Comparison of ENCODE assay signal across 26 cellular contexts in genomic region chrX:115467961-115468360, GRCh38.
DNase-seq lines count a peak whose midpoint lies in the region; ATAC-seq, FAIRE-seq and TF ChIP-seq lines count a peak whose summit lies in the region.
"Had no signal": no experiment of that assay in that cellular context is flagged by ENCODE, and none has a peak within 500 bp of the region (broad histone marks: within the 10 kb centered on the region; RNA-seq: fewer than 3 reads in every experiment).

No MANE protein-coding gene starts in this region.

- peaks cover 2% of the 10 kb centered on the region for H3K9me3 Mint-ChIP-seq in activated naive CD4-positive, alpha-beta T cell treated with anti-CD3 and anti-CD28 coated beads, Interleukin-2, amount 10 ng/mL, durations not matched to agents 7 days and 5 days
- H3K9me3 Mint-ChIP-seq in stimulated activated naive B cell treated with anti-CD40 and anti-IgM and Interleukin-4, amounts not matched to agents 10 μg/mL and 1 μg/mL and 100 μg/mL, for 72 hours: peaks cover 0 to 2% of the 10 kb centered on the region in 2 donors
- H3K9me3 Mint-ChIP-seq: CD4-positive, alpha-beta memory T cell; CD8-positive, alpha-beta memory T cell had no signal

- no peak overlapping the region for H3K27ac Mint-ChIP-seq in activated naive CD4-positive, alpha-beta T cell treated with anti-CD3 and anti-CD28 coated beads, Interleukin-2, amount 10 ng/mL, durations not matched to agents 7 days and 5 days
- H3K27ac Mint-ChIP-seq in stimulated activated naive B cell treated with anti-CD40 and anti-IgM and Interleukin-4, amounts not matched to agents 10 μg/mL and 1 μg/mL and 100 μg/mL, for 72 hours: no peak overlapping the region
- H3K27ac Mint-ChIP-seq: CD14-positive monocyte; CD4-positive, alpha-beta memory T cell; CD4-positive, CD25-positive, alpha-beta regulatory T cell; CD8-positive, alpha-beta memory T cell had no signal

- no peak overlapping the region for H2AFZ ChIP-seq in endothelial cell of umbilical vein (ENCODE audit: low read depth, low read length)

- H3K9me3 ChIP-seq in A549 (no peaks in the 10 kb centered on the region), endothelial cell of umbilical vein (replicated peaks; ENCODE audit: control insufficient read depth, insufficient read depth, low read length) (no peaks in the 10 kb centered on the region)
- H3K9me3 ChIP-seq: BE2C, BLaER1 had no signal

- H3K4me2 ChIP-seq in A549: no peak overlapping the region
- peak overlapping the region; percentile 8 for H3K4me2 ChIP-seq in endothelial cell of umbilical vein (ENCODE audit: insufficient read depth, low read length)
- H3K4me2 ChIP-seq: BLaER1 had no signal

- H3K36me3 Mint-ChIP-seq in activated naive CD4-positive, alpha-beta T cell treated with anti-CD3 and anti-CD28 coated beads, Interleukin-2, amount 10 ng/mL, durations not matched to agents 7 days and 5 days: no peaks in the 10 kb centered on the region
- no peaks in the 10 kb centered on the region for H3K36me3 Mint-ChIP-seq in stimulated activated naive B cell treated with anti-CD40 and anti-IgM and Interleukin-4, amounts not matched to agents 10 μg/mL and 1 μg/mL and 100 μg/mL, for 72 hours
- H3K36me3 Mint-ChIP-seq: CD14-positive monocyte; CD4-positive, alpha-beta memory T cell; CD4-positive, CD25-positive, alpha-beta regulatory T cell; CD8-positive, alpha-beta memory T cell had no signal

- TF ChIP-seq CTCF in A549 (IDR thresholded peaks at IDR 0.05) (no peak), endothelial cell of umbilical vein (IDR thresholded peaks at IDR 0.05; ENCODE audit: extremely low read depth in 1 of 2, insufficient read depth in 1 of 2, low read depth in 1 of 2, low read length in 2 of 2) (no peak)

- DNase-seq in A549 (ENCODE audit: low read depth in 1 of 2, low spot score in 1 of 2) (no peak), dermis blood vessel endothelial cell (peak; percentile 45), endothelial cell of umbilical vein (ENCODE audit: low read depth, low spot score) (peak; percentile 45), lung microvascular endothelial cell (ENCODE audit: low read depth in 2 of 2) (peak; percentile 20 to 77), amygdala (lab: John Stamatoyannopoulos, UW) (no peak)
- no peak for DNase-seq in activated naive CD4-positive, alpha-beta T cell treated with anti-CD3 and anti-CD28 coated beads, Interleukin-2, amount 10 ng/mL, durations not matched to agents 7 days and 5 days
- DNase-seq in stimulated activated naive B cell treated with anti-CD40 and anti-IgM and Interleukin-4, amounts not matched to agents 10 μg/mL and 1 μg/mL and 100 μg/mL, for 72 hours: no peak
- DNase-seq: ACHN; BE2C; C1 segment of cervical spinal cord; CD4-positive, alpha-beta memory T cell; CD4-positive, CD25-positive, alpha-beta regulatory T cell; CD8-positive, alpha-beta memory T cell; COR-L47; DMS 273 treated with DMSO at 0.1 percent for 48 hours; DMS153; DMS53; DMS79; DND-41; EL; GF-D8 had no signal

- ATAC-seq in A549 (no peak), GM18517 (IDR thresholded peaks at IDR 0.05; ENCODE audit: unreplicated experiment) (no peak)
- ATAC-seq in stimulated activated naive B cell treated with anti-CD40 and anti-IgM and Interleukin-4, amounts not matched to agents 10 μg/mL and 1 μg/mL and 100 μg/mL, for 72 hours (replicated peaks): no peak

- TF ChIP-seq RAD21 in A549 (conservative IDR thresholded peaks at IDR 0.05 in 1 of 2, IDR thresholded peaks at IDR 0.05 in 1 of 2): no peak

- no peak overlapping the region for H3K4me3 ChIP-seq in A549
- no peak overlapping the region for H3K4me3 ChIP-seq in endothelial cell of umbilical vein (replicated peaks in 1 of 3; ENCODE audit: insufficient read depth in 1 of 3, low read depth in 1 of 3, low read length in 3 of 3)
- H3K4me3 ChIP-seq: BLaER1 had no signal

- dilution Hi-C loops in endothelial cell of umbilical vein (cut with MboI; ENCODE audit: extremely low pct_ligation_motif_present, low sequenced_read_pairs): no loop called here

- H3K36me3 ChIP-seq in endothelial cell of umbilical vein (ENCODE audit: control insufficient read depth in 2 of 2, extremely low read depth in 1 of 2, insufficient read depth in 2 of 2, low read length in 2 of 2): no peaks in the 10 kb centered on the region
- H3K36me3 ChIP-seq: BE2C, BLaER1 had no signal

- no peaks in the 10 kb centered on the region for H3K27me3 ChIP-seq in endothelial cell of umbilical vein (ENCODE audit: control insufficient read depth in 2 of 2, insufficient read depth in 2 of 2, low read length in 2 of 2)
- H3K27me3 ChIP-seq: BE2C had no signal

- TF ChIP-seq EP300 in A549 (IDR thresholded peaks at IDR 0.05): no peak

- TF ChIP-seq POLR2A in A549 (IDR thresholded peaks at IDR 0.05; ENCODE audit: low read length) (no peak), endothelial cell of umbilical vein (IDR thresholded peaks at IDR 0.05; ENCODE audit: low read depth, low read length) (no peak)

- no peaks in the 10 kb centered on the region for H3K79me2 ChIP-seq in endothelial cell of umbilical vein (ENCODE audit: control insufficient read depth, insufficient read depth, low read length)

- no peak overlapping the region for H3K9ac ChIP-seq in endothelial cell of umbilical vein (replicated peaks; ENCODE audit: extremely low read depth, insufficient read depth, low read length)
- H3K9ac ChIP-seq: BLaER1 had no signal

- no peaks in the 10 kb centered on the region for H4K20me1 ChIP-seq in endothelial cell of umbilical vein (replicated peaks; ENCODE audit: control insufficient read depth, extremely low read depth, insufficient read depth, low read length)
- H4K20me1 ChIP-seq: BLaER1 had no signal

- POLR2A ChIA-PET in A549 (lab: Yijun Ruan, JAX) (no interaction called here), endothelial cell of umbilical vein (lab: Charles Lee) (no interaction called here)

- FAIRE-seq in A549 (lab: Jason Lieb, UNC) (peak; percentile 92), endothelial cell of umbilical vein (lab: Jason Lieb, UNC) (peak; percentile 91)
- FAIRE-seq: GM12891 had no signal

- no peaks in the 10 kb centered on the region for H3K9me1 ChIP-seq in endothelial cell of umbilical vein (replicated peaks; ENCODE audit: control insufficient read depth, extremely low read depth, insufficient read depth, low read length)

- H3K4me3 Mint-ChIP-seq in activated naive CD4-positive, alpha-beta T cell treated with anti-CD3 and anti-CD28 coated beads, Interleukin-2, amount 10 ng/mL, durations not matched to agents 7 days and 5 days: no peak overlapping the region
- no peak overlapping the region for H3K4me3 Mint-ChIP-seq in stimulated activated naive B cell treated with anti-CD40 and anti-IgM and Interleukin-4, amounts not matched to agents 10 μg/mL and 1 μg/mL and 100 μg/mL, for 72 hours
- H3K4me3 Mint-ChIP-seq: CD14-positive monocyte; CD4-positive, alpha-beta memory T cell; CD4-positive, CD25-positive, alpha-beta regulatory T cell; CD8-positive, alpha-beta memory T cell had no signal

- H3K27me3 Mint-ChIP-seq in activated naive CD4-positive, alpha-beta T cell treated with anti-CD3 and anti-CD28 coated beads, Interleukin-2, amount 10 ng/mL, durations not matched to agents 7 days and 5 days: no peaks in the 10 kb centered on the region
- H3K27me3 Mint-ChIP-seq in stimulated activated naive B cell treated with anti-CD40 and anti-IgM and Interleukin-4, amounts not matched to agents 10 μg/mL and 1 μg/mL and 100 μg/mL, for 72 hours: peaks cover 0 to 4% of the 10 kb centered on the region in 2 donors
- H3K27me3 Mint-ChIP-seq: CD4-positive, alpha-beta memory T cell; CD4-positive, CD25-positive, alpha-beta regulatory T cell had no signal

- no peak overlapping the region for H3K27ac ChIP-seq in A549
- no peak overlapping the region for H3K27ac ChIP-seq in endothelial cell of umbilical vein (ENCODE audit: insufficient read depth, low read depth, low read length)
- H3K27ac ChIP-seq: 22Rv1, BLaER1 had no signal

- no TSS peak for BruUV-seq in endothelial cell of umbilical vein (replicated peaks; lab: Mats Ljungman, UMichigan)

- H3K4me1 ChIP-seq in A549 (no peaks in the 10 kb centered on the region), endothelial cell of umbilical vein (ENCODE audit: control insufficient read depth, extremely low read depth, insufficient read depth, low read length) (no peaks in the 10 kb centered on the region)
- H3K4me1 ChIP-seq: BE2C, BLaER1 had no signal

- intact Hi-C loops in endothelial cell of umbilical vein (cut with micrococcal nuclease): no loop called here

- CTCF ChIA-PET in A549 (lab: Yijun Ruan, JAX) (no interaction called here), endothelial cell of umbilical vein (lab: Charles Lee) (interaction anchor here (1.9 kb wide), 1 partner anchor 8 kb away, joined by 9 read pairs; no protein-coding TSS in a partner anchor)
- CTCF ChIA-PET in activated naive CD4-positive, alpha-beta T cell treated with anti-CD3 and anti-CD28 coated beads, Interleukin-2, amount 10 ng/mL, durations not matched to agents 7 days and 5 days (lab: Charles Lee): no interaction called here

- no peaks in the 10 kb centered on the region for H3K4me1 Mint-ChIP-seq in activated naive CD4-positive, alpha-beta T cell treated with anti-CD3 and anti-CD28 coated beads, Interleukin-2, amount 10 ng/mL, durations not matched to agents 7 days and 5 days
- H3K4me1 Mint-ChIP-seq in stimulated activated naive B cell treated with anti-CD40 and anti-IgM and Interleukin-4, amounts not matched to agents 10 μg/mL and 1 μg/mL and 100 μg/mL, for 72 hours: no peaks in the 10 kb centered on the region
- H3K4me1 Mint-ChIP-seq: CD14-positive monocyte; CD4-positive, alpha-beta memory T cell; CD4-positive, CD25-positive, alpha-beta regulatory T cell; CD8-positive, alpha-beta memory T cell had no signal

TF ChIP-seq in A549, 52 proteins besides CTCF, POLR2A, EP300 and RAD21 (continues in another document):
- no peak for TF ChIP-seq USF2 (IDR thresholded peaks at IDR 0.05)
- TF ChIP-seq MAZ (IDR thresholded peaks at IDR 0.05; ENCODE audit: borderline replicate concordance, low read depth, low read length): no peak

TF ChIP-seq in endothelial cell of umbilical vein, 7 proteins besides CTCF, POLR2A, EP300 and RAD21:
- TF ChIP-seq MYC (IDR thresholded peaks at IDR 0.05; ENCODE audit: low read depth, low read length) (no peak), JUN (IDR thresholded peaks at IDR 0.05; ENCODE audit: borderline replicate concordance, insufficient read depth, insufficient read length, low read depth) (no peak), FOS (IDR thresholded peaks at IDR 0.05; ENCODE audit: borderline replicate concordance, insufficient read depth, low read length) (no peak), GATA2 (IDR thresholded peaks at IDR 0.05; ENCODE audit: insufficient read depth, insufficient read length, low read depth, low read length) (no peak), POLR2AphosphoS5 (IDR thresholded peaks at IDR 0.05; ENCODE audit: insufficient read depth, low read depth, low read length) (no peak), MAX (IDR thresholded peaks at IDR 0.05; ENCODE audit: insufficient read depth, insufficient read length) (no peak), EZH2 (IDR thresholded peaks at IDR 0.05; ENCODE audit: borderline replicate concordance, low read depth, low read length, severe bottlenecking) (no peak)

Comparison
In these comparisons a context has a peak if more than half of its experiments do, and no peak if none do; other contexts are left out.
1. DNase-seq: peak in dermis blood vessel endothelial cell (single experiment), endothelial cell of umbilical vein (single experiment) and lung microvascular endothelial cell (2 of 2); none in A549 (0 of 2), activated naive CD4-positive, alpha-beta T cell treated with anti-CD3 and anti-CD28 coated beads, Interleukin-2, amount 10 ng/mL, durations not matched to agents 7 days and 5 days (single experiment), stimulated activated naive B cell treated with anti-CD40 and anti-IgM and Interleukin-4, amounts not matched to agents 10 μg/mL and 1 μg/mL and 100 μg/mL, for 72 hours (single experiment) and amygdala (0 of 56).